1 cellular context compared by ENCODE assay signal in genomic region chr2:106366145-106366544, GRCh38.
TF ChIP-seq lines count a peak whose summit lies in the region.

No MANE protein-coding gene starts in this region.

TF ChIP-seq in H1, 55 proteins besides CTCF, POLR2A, EP300 and RAD21 (continued from another document):
- TF ChIP-seq USF2 (IDR thresholded peaks at IDR 0.05; ENCODE audit: low read length) (no peak), GABPA (IDR thresholded peaks at IDR 0.05; ENCODE audit: borderline replicate concordance, insufficient read depth, low read length) (no peak), CBX5 (IDR thresholded peaks at IDR 0.05; ENCODE audit: low read depth, low read length) (no peak)
